In genomic region chr16:8655184-8655717, GRCh38 we compare ENCODE assay signal across 8 cellular contexts. TPM values are rescaled to one million over a fixed set of nuclear protein-coding genes. Genes with fewer than 3 reads are reported as not detected.
DNase-seq lines count a peak whose midpoint lies in the region; ATAC-seq, FAIRE-seq and TF ChIP-seq lines count a peak whose summit lies in the region.

No MANE protein-coding gene starts in this region.

- no peak overlapping the region for H2BK15ac ChIP-seq in H9 (ENCODE audit: low read depth, low read length)

- H3K4me1 ChIP-seq in H9 (ENCODE audit: insufficient read depth, low read length) = no peaks in the 10 kb centered on the region; the same call in 1 of the 2 replicates
- peaks cover 12% of the 10 kb centered on the region; the same call in 1 of the 2 replicates for H3K4me1 ChIP-seq in GM12878 (ENCODE audit: control insufficient read depth, insufficient read depth, low read length)

- H2AFZ ChIP-seq in H9 (ENCODE audit: low read length) (no peak overlapping the region), GM12878 (ENCODE audit: control insufficient read depth, low read depth, low read length) (no peak overlapping the region)

- DNase-seq in activated CD8-positive, alpha-beta memory T cell treated with anti-CD3 and anti-CD28 coated beads, Interleukin-2, amount 50 U/mL, for 48 hours = peak; percentile 62
- DNase-seq in activated CD8-positive, alpha-beta memory T cell treated with anti-CD3 and anti-CD28 coated beads, Interleukin-2, amount 50 U/mL, for 4 hours = no peak
- DNase-seq in H9 = peak; percentile 63
- DNase-seq in NCI-H226 = peak; percentile 25
- DNase-seq in GM12878 (ENCODE audit: low read depth, low spot score) = peak; percentile 31
- DNase-seq in neural crest cell (ENCODE audit: low read depth, low spot score) = peak; percentile 32
- no peak for DNase-seq in A172 (ENCODE audit: low spot score)

- H3K18ac ChIP-seq in H9 (ENCODE audit: insufficient read length, low read depth, low read length) = no peak overlapping the region

- H2BK12ac ChIP-seq in H9 (ENCODE audit: insufficient read length, low read depth, low read length) = no peak overlapping the region

- H3K14ac ChIP-seq in H9 (ENCODE audit: insufficient read depth, low read length) = no peak overlapping the region

- in situ Hi-C loops in GM12878 (cut with MboI) = no loop called here

- no peaks in the 10 kb centered on the region for H4K20me1 ChIP-seq in H9 (ENCODE audit: control insufficient read depth, insufficient read depth, insufficient read length)
- H4K20me1 ChIP-seq in GM12878 (ENCODE audit: control insufficient read depth, insufficient read depth) = no peaks in the 10 kb centered on the region

- H2BK120ac ChIP-seq in H9 (ENCODE audit: low read depth, low read length, poor library complexity, severe bottlenecking) = no peak overlapping the region

- H3K36me3 Mint-ChIP-seq in H9 (ENCODE audit: insufficient read depth in 1 of 3, low read depth in 3 of 3) (no peaks in the 10 kb centered on the region), neural crest cell (ENCODE audit: low read depth) (no peaks in the 10 kb centered on the region)

- H2BK5ac ChIP-seq in H9 (ENCODE audit: insufficient read length, low read length) = no peak overlapping the region

- H3K4me3 ChIP-seq in GM12878 = no peak overlapping the region

- no peak overlapping the region for H3K4me2 ChIP-seq in H9 (ENCODE audit: insufficient read depth, insufficient read length, low read length)
- H3K4me2 ChIP-seq in GM12878 (ENCODE audit: control insufficient read depth, insufficient read depth) = 0 out of 2 replicates have a peak overlapping the region, but pooled peaks have one; percentile 9

- H3K79me2 ChIP-seq in H9 (ENCODE audit: insufficient read depth, low read length) = no peaks in the 10 kb centered on the region
- no peaks in the 10 kb centered on the region for H3K79me2 ChIP-seq in GM12878 (ENCODE audit: control insufficient read depth, insufficient read depth, low read length)

- FAIRE-seq in GM12878 (lab: Jason Lieb, UNC) = peak; percentile 59

- SMC1A ChIA-PET in GM12878 (lab: Charles Lee; ENCODE audit: uncharacterized antibody, unreplicated experiment) = interaction anchor here (1.5 kb wide), 1 partner anchor 56 kb away, joined by 4 read pairs; no protein-coding TSS in a partner anchor

- H3T11ph ChIP-seq in H9 (ENCODE audit: low read length) = no peak overlapping the region

- CTCF ChIA-PET in GM12878 (lab: Yijun Ruan, JAX) = interaction anchor here (0.9 to 1.9 kb wide), 4 partner anchors 27 to 480 kb away, joined by 3 to 5 read pairs (median 4); no protein-coding TSS in a partner anchor

- no peaks in the 10 kb centered on the region for H3K23me2 ChIP-seq in H9 (ENCODE audit: insufficient read length, low read depth, low read length, poor library complexity, severe bottlenecking)

- H3K27me3 Mint-ChIP-seq in H9 (ENCODE audit: low read depth) (peaks cover 11% of the 10 kb centered on the region), neural crest cell (ENCODE audit: low read depth) (peaks cover 6% of the 10 kb centered on the region)

- no peak overlapping the region for H3K23ac ChIP-seq in H9 (ENCODE audit: insufficient read length, low read depth, low read length)

- H3K9me3 ChIP-seq in H9 (ENCODE audit: control insufficient read depth, low read depth, low read length) = no peaks in the 10 kb centered on the region
- H3K9me3 ChIP-seq in GM12878 (replicated peaks; ENCODE audit: control insufficient read depth, insufficient read depth, low read length) = peaks cover 7% of the 10 kb centered on the region; the same call in 2 of the 3 replicates

- H3K9me3 Mint-ChIP-seq in H9 = peaks cover 0 to 2% of the 10 kb centered on the region in 2 experiments; a peak in 1 of 5 replicates
- no peaks in the 10 kb centered on the region for H3K9me3 Mint-ChIP-seq in neural crest cell

- H3K9ac ChIP-seq in H9 (ENCODE audit: extremely low read depth, insufficient read length, low read length) (no peak overlapping the region), GM12878 (ENCODE audit: control insufficient read depth, insufficient read depth, low read length) (no peak overlapping the region)

- H3K4me3 Mint-ChIP-seq in H9 = no peak overlapping the region
- no peak overlapping the region for H3K4me3 Mint-ChIP-seq in neural crest cell

- H3K4me1 Mint-ChIP-seq in H9 = peaks cover 10 to 12% of the 10 kb centered on the region in 2 experiments
- H3K4me1 Mint-ChIP-seq in neural crest cell = peaks cover 8% of the 10 kb centered on the region

- RAD21 ChIA-PET in GM12878 (lab: Charles Lee; ENCODE audit: unreplicated experiment) = no interaction called here

- intact Hi-C loops in GM12878 (cut with micrococcal nuclease; ENCODE audit: unreplicated experiment) = loop anchor here (1.0 kb wide), 1 partner anchor 88 kb away; no protein-coding TSS in a partner anchor

- no peak for TF ChIP-seq POLR2A in GM12878 (IDR thresholded peaks at IDR 0.05; ENCODE audit: low read depth, low read length)

- H3K56ac ChIP-seq in H9 (ENCODE audit: insufficient read length, low read depth, low read length) = no peak overlapping the region

- BruUV-seq in GM12878 (replicated peaks; lab: Mats Ljungman, UMichigan) = no TSS peak

- H3K27ac ChIP-seq in H9 (ENCODE audit: insufficient read length, low read depth, low read length) (no peak overlapping the region), GM12878 (ENCODE audit: control insufficient read depth, insufficient read depth) (no peak overlapping the region)

- no peak overlapping the region for H4K91ac ChIP-seq in H9 (ENCODE audit: insufficient read length, low read depth, low read length)

- H3K27ac Mint-ChIP-seq in H9 = no peak overlapping the region
- no peak overlapping the region for H3K27ac Mint-ChIP-seq in neural crest cell (ENCODE audit: unreplicated experiment)

- H2AK5ac ChIP-seq in H9 (ENCODE audit: insufficient read length, low read length) = no peak overlapping the region

- no peaks in the 10 kb centered on the region for H3K27me3 ChIP-seq in H9 (ENCODE audit: insufficient read depth, low read length)
- no peaks in the 10 kb centered on the region for H3K27me3 ChIP-seq in GM12878 (replicated peaks in 1 of 2; ENCODE audit: control insufficient read depth in 2 of 2, insufficient read depth in 2 of 2, low read length in 1 of 2)

- TF ChIP-seq CTCF in H9 (conservative IDR thresholded peaks at IDR 0.05) = peak; percentile 78
- peak; percentile 27 to 39 (median 29); a peak in 5 of 6 replicates for TF ChIP-seq CTCF in GM12878 (IDR thresholded peaks at IDR 0.05 in 2 of 3, conservative IDR thresholded peaks at IDR 0.05 in 1 of 3; ENCODE audit: control insufficient read depth in 2 of 3, extremely low read depth in 1 of 3, insufficient read depth in 1 of 3, low read depth in 3 of 3, low read length in 3 of 3)
- peak; percentile 65 for TF ChIP-seq CTCF in neural crest cell (conservative IDR thresholded peaks at IDR 0.05)

- TF ChIP-seq RAD21 in GM12878 (IDR thresholded peaks at IDR 0.05; ENCODE audit: insufficient read depth, low read depth, low read length) = peak; percentile 13; the same call in 1 of the 2 replicates

- H4K5ac ChIP-seq in H9 (ENCODE audit: insufficient read length, low read depth, low read length) = no peak overlapping the region

- ATAC-seq in GM12878 = peak; percentile 92
- ATAC-seq in GM19328 (IDR thresholded peaks at IDR 0.05; ENCODE audit: unreplicated experiment) = no peak

- peak in 1 of 2 experiments; percentile 13; a peak in 1 of 4 replicates for TF ChIP-seq EP300 in GM12878 (IDR thresholded peaks at IDR 0.05; ENCODE audit: borderline replicate concordance in 1 of 2, control insufficient read depth in 1 of 2, low read depth in 2 of 2, low read length in 2 of 2)

- H3K36me3 ChIP-seq in GM12878 (ENCODE audit: control insufficient read depth in 2 of 2, insufficient read depth in 2 of 2, low read length in 1 of 2) = no peaks in the 10 kb centered on the region

- H3K4ac ChIP-seq in H9 (ENCODE audit: low read depth, low read length) = no peak overlapping the region

- no peak overlapping the region for H2BK20ac ChIP-seq in H9 (ENCODE audit: low read depth, low read length, poor library complexity, severe bottlenecking)

- POLR2A ChIA-PET in GM12878 (lab: Charles Lee) = no interaction called here

- no CpG with 5 or more reads among the region's 1 CpG for WGBS in H9 (ENCODE audit: extremely low coverage, insufficient read length, low lambda C conversion rate)
- 0% methylated on average over 1 of the region's 1 CpG for WGBS in GM12878 (ENCODE audit: insufficient coverage, insufficient replicate concordance, low lambda C conversion rate, missing lambda C conversion rate)

- no peaks in the 10 kb centered on the region for H3K79me1 ChIP-seq in H9 (ENCODE audit: insufficient read depth, low read depth, low read length, poor library complexity, severe bottlenecking)

- no peak overlapping the region for H4K8ac ChIP-seq in H9 (replicated peaks; ENCODE audit: insufficient read length, low read depth, low read length)

RNA-seq across cellular contexts. Expression of gene ABAT, which starts 19.2 kb away (rescaled TPM):
- total RNA-seq in H9 (2021) = 6.2 and 7.3 TPM in 2 replicates
- total RNA-seq in GM12878 (2013; cell fraction: nucleolus; rRNA removed) = 21.7 and 23.2 TPM in 2 replicates
- total RNA-seq in GM12878 (2014; rRNA removed) = 1.8 and 1.9 TPM in 2 replicates
- total RNA-seq in GM12878 (2014; rRNA removed; fragmentation: Illumina TruSeq; extraction: Trizol) = 1.8 and 1.9 TPM in 2 replicates
- 2.6 and 2.8 TPM in 2 replicates for total RNA-seq in GM12878 (2021)
- polyA plus RNA-seq in GM12878 (2011; ENCODE audit: low read depth) = 1.9 TPM
- polyA plus RNA-seq in GM12878 (2011; rRNA removed) = 7.0 and 10.6 TPM in 2 replicates
- 7.6 and 8.5 TPM in 2 replicates for polyA plus RNA-seq in GM12878 (2011; cell fraction: cytosol; rRNA removed)
- polyA plus RNA-seq in GM12878 (2011; cell fraction: nucleus; rRNA removed) = 9.8 and 10.4 TPM in 2 replicates
- 2.8 and 3.3 TPM in 2 replicates for polyA plus RNA-seq in GM12878 (2012)
- polyA plus RNA-seq in GM12878 (2014; fragmentation: Illumina TruSeq; extraction: Trizol) = 2.8 and 3.2 TPM in 2 replicates
- 1 to 10 TPM; 1.0 to 1.1 TPM for polyA plus RNA-seq in GM12878 (2014; fragmentation: Nextera tagmentation; extraction: Ambion mirVana)
- polyA plus RNA-seq in GM12878 (2014; rRNA removed) = 2.4 and 2.6 TPM in 2 replicates
- polyA plus RNA-seq in GM12878 (2016; fragmentation: Nextera tagmentation; extraction: Ambion mirVana) = 1 to 10 TPM; 1.8 to 1.9 TPM
- polyA minus RNA-seq in GM12878 (2011; rRNA and poly(A)+ RNA removed) = 7.2 and 8.4 TPM in 2 replicates
- 1.7 and 1.9 TPM in 2 replicates for polyA minus RNA-seq in GM12878 (2011; cell fraction: cytosol; rRNA and poly(A)+ RNA removed)
- polyA minus RNA-seq in GM12878 (2011; cell fraction: nucleus; rRNA and poly(A)+ RNA removed) = 3.1 and 6.8 TPM in 2 replicates
- 35.2 and 36.5 TPM in 2 replicates for total RNA-seq in neural crest cell
- 0.05 and 0.36 TPM in 2 replicates for total RNA-seq in A172 (2014; rRNA removed; shearing (Covaris generic))

RNA-seq across cellular contexts. Expression of gene METTL22, which starts 33.8 kb away (rescaled TPM):
- total RNA-seq in H9 (2021) (48.9 and 51.9 TPM in 2 replicates), GM12878 (2014; rRNA removed) (16.1 and 21.9 TPM in 2 replicates), GM12878 (2014; rRNA removed; fragmentation: Illumina TruSeq; extraction: Trizol) (16.1 and 17.6 TPM in 2 replicates), GM12878 (2021) (18.9 and 23.1 TPM in 2 replicates), neural crest cell (52.0 and 57.0 TPM in 2 replicates)
- 244 and 245 TPM in 2 replicates for total RNA-seq in GM12878 (2013; cell fraction: nucleolus; rRNA removed)
- polyA plus RNA-seq in GM12878 (2011; ENCODE audit: low read depth) = 15.8 TPM
- polyA plus RNA-seq in GM12878 (2011; rRNA removed) (25.6 and 34.7 TPM in 2 replicates), GM12878 (2014; fragmentation: Illumina TruSeq; extraction: Trizol) (17.0 and 17.7 TPM in 2 replicates), GM12878 (2014; fragmentation: Nextera tagmentation; extraction: Ambion mirVana) (1 to 10 TPM; 6.4 to 9.2 TPM), GM12878 (2014; rRNA removed) (26.1 and 28.0 TPM in 2 replicates), GM12878 (2016; fragmentation: Nextera tagmentation; extraction: Ambion mirVana) (10 to 100 TPM; 18.5 to 19.1 TPM)
- 38.3 and 40.0 TPM in 2 replicates for polyA plus RNA-seq in GM12878 (2011; cell fraction: cytosol; rRNA removed)
- polyA plus RNA-seq in GM12878 (2011; cell fraction: nucleus; rRNA removed) = 203 and 218 TPM in 2 replicates
- polyA plus RNA-seq in GM12878 (2012) = 17.0 and 21.7 TPM in 2 replicates
- polyA minus RNA-seq in GM12878 (2011; rRNA and poly(A)+ RNA removed) = 53.0 and 67.2 TPM in 2 replicates
- 24.3 and 46.8 TPM in 2 replicates for polyA minus RNA-seq in GM12878 (2011; cell fraction: cytosol; rRNA and poly(A)+ RNA removed)
- 53.6 and 72.1 TPM in 2 replicates for polyA minus RNA-seq in GM12878 (2011; cell fraction: nucleus; rRNA and poly(A)+ RNA removed)
- total RNA-seq in A172 (2014; rRNA removed; shearing (Covaris generic)) = 28.1 and 32.5 TPM in 2 replicates

Comparison
In these comparisons a context has a peak if more than half of its experiments do, and no peak if none do; other contexts are left out.
1. DNase-seq: peak in activated CD8-positive, alpha-beta memory T cell treated with anti-CD3 and anti-CD28 coated beads, Interleukin-2, amount 50 U/mL, for 48 hours (single experiment), H9 (single experiment), NCI-H226 (single experiment), GM12878 (single experiment) and neural crest cell (single experiment); none in activated CD8-positive, alpha-beta memory T cell treated with anti-CD3 and anti-CD28 coated beads, Interleukin-2, amount 50 U/mL, for 4 hours (single experiment) and A172 (single experiment).
2. Peak in every context shown above with its lines, with median percentiles within 50 percentile points of each other: CTCF ChIP-seq.